In genomic region chr22:24607429-24608111, GRCh38 we compare ENCODE assay signal across 1 cellular context.
A peak's percentile ranks its signal among the peaks of the same experiment; 100 is the strongest.
TF ChIP-seq lines count a peak whose summit lies in the region.
"Not testable (repeated sequence)": the region's sequence is repeated elsewhere in the genome, so short reads cannot be mapped to it uniquely, and the experiment has no call there.

No MANE protein-coding gene starts in this region.

TF ChIP-seq in K562, 482 proteins besides CTCF, POLR2A, EP300 and RAD21 (continued from another document):
- peak; percentile 8; the same call in 1 of the 2 replicates for TF ChIP-seq MAFK (IDR thresholded peaks at IDR 0.05; ENCODE audit: low read length)
- not testable (repeated sequence) for TF ChIP-seq NR2C2 (CRISPR knock-in tag; IDR thresholded peaks at IDR 0.05)
- peak; percentile 49 for TF ChIP-seq NR2C2 (tag; IDR thresholded peaks at IDR 0.05)
- peak; percentile 59; the same call in 1 of the 2 replicates for TF ChIP-seq L3MBTL2 (IDR thresholded peaks at IDR 0.05)
- TF ChIP-seq JUND (IDR thresholded peaks at IDR 0.05; ENCODE audit: borderline replicate concordance, low read depth, low read length) = peak; percentile 63
- peak; percentile 36; the same call in 1 of the 3 replicates for TF ChIP-seq JUND (tag; IDR thresholded peaks at IDR 0.05; ENCODE audit: borderline replicate concordance, low read depth, low read length)
- peak; percentile 53; the same call in 1 of the 2 replicates for TF ChIP-seq CBFA2T2 (conservative IDR thresholded peaks at IDR 0.05)
- peak; percentile 48; the same call in 1 of the 2 replicates for TF ChIP-seq C11orf30 (IDR thresholded peaks at IDR 0.05; ENCODE audit: low read depth)
